22 cellular contexts compared by ENCODE assay signal in genomic region chr18:26350961-26351360, GRCh38.
"Had no signal": no experiment of that assay in that cellular context is flagged by ENCODE, and none has a peak within 500 bp of the region (broad histone marks: within the 10 kb centered on the region; RNA-seq: fewer than 3 reads in every experiment).

No MANE protein-coding gene starts in this region.

- H3K4me2 ChIP-seq: hepatocyte had no signal

- H3K4me1 ChIP-seq: esophagus muscularis mucosa, foreskin keratinocyte, gastroesophageal sphincter, heart left ventricle, left lung, lower lobe of right lung had no signal

- H3K27me3 ChIP-seq: dorsolateral prefrontal cortex, esophagus muscularis mucosa, foreskin keratinocyte, gastroesophageal sphincter, heart left ventricle, hepatocyte, left lung had no signal

- H3K27ac ChIP-seq: coronary artery, dorsolateral prefrontal cortex, esophagus muscularis mucosa, foreskin keratinocyte, gastroesophageal sphincter, heart left ventricle, hepatocyte, left lung, lower lobe of right lung had no signal

- H3K27ac Mint-ChIP-seq: immature natural killer cell, mesothelial cell of epicardium had no signal

- DNase-seq: dermis blood vessel endothelial cell; dorsolateral prefrontal cortex; effector CD4-positive, alpha-beta T cell; effector memory CD4-positive, alpha-beta T cell; foreskin keratinocyte; heart left ventricle; hypothalamus; immature natural killer cell; left cardiac atrium; left lung; left ventricle myocardium superior; lower lobe of right lung; mesenchymal stem cell; mucosa of descending colon; naive B cell had no signal

- H2AFZ ChIP-seq: hepatocyte had no signal

- H3K4me1 Mint-ChIP-seq: immature natural killer cell, naive B cell had no signal

- H3K36me3 Mint-ChIP-seq: immature natural killer cell had no signal

- H3K79me2 ChIP-seq: hepatocyte had no signal

- ATAC-seq: foreskin keratinocyte, gastroesophageal sphincter, heart left ventricle, left cardiac atrium, left lung, left ventricle myocardium superior, lower lobe of right lung, mucosa of descending colon had no signal

- H3K36me3 ChIP-seq: esophagus muscularis mucosa, gastroesophageal sphincter, heart left ventricle, left lung, lower lobe of right lung had no signal

- H3K4me3 Mint-ChIP-seq: immature natural killer cell, mesothelial cell of epicardium, naive B cell had no signal

- H3K27me3 Mint-ChIP-seq: naive B cell had no signal

- H3K4me3 ChIP-seq: coronary artery, dorsolateral prefrontal cortex, esophagus muscularis mucosa, gastroesophageal sphincter, heart left ventricle, hepatocyte, left lung, lower lobe of right lung, mucosa of descending colon had no signal

- FAIRE-seq: colon, keratinocyte had no signal
